1 cellular context compared by ENCODE assay signal in the genomic region with DNA sequence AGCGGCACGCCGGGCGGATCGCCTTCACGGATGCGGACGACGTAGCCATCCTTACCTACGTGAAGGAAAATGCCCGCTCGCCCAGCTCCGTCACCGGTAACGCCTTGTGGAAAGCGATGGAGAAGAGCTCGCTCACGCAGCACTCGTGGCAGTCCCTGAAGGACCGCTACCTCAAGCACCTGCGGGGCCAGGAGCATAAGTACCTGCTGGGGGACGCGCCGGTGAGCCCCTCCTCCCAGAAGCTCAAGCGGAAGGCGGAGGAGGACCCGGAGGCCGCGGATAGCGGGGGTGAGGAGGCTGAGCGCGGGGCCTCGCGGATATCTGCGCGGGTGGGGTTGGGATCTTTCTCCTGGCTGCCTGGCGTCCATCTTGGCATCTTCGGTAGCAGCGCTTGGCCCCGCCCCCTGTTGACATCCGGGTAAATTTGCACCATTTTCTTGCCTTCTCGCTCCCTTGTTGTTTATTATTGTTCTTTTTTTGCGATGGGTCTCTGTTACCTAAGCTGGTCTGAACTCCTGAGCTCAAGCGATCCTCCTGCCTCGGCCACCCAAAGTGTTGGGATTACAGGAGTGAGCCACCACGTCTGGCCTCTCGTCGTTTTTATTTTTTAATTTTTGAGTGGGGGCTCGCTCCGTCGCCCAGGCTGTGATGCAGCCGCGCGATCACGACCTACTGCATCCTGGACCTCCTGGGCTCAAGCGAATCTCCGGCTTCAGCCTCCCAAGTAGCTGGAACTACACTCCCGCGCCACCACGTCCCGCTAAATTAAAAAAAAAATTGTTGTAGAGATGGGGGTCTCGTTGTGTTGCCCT.
TF ChIP-seq lines count a peak whose summit lies in the region.

No MANE protein-coding gene starts in this region.

TF ChIP-seq in HepG2, 621 proteins besides CTCF, POLR2A, EP300 and RAD21 (continued from another document and continues in another):
- no peak for TF ChIP-seq TARDBP (CRISPR knock-in tag; IDR thresholded peaks at IDR 0.05)
- no peak; the same call in 1 of the 2 replicates for TF ChIP-seq ZNF776 (CRISPR knock-in tag; IDR thresholded peaks at IDR 0.05)
- TF ChIP-seq ZNF251 (CRISPR knock-in tag; IDR thresholded peaks at IDR 0.05): no peak
- TF ChIP-seq, protein P1, sequence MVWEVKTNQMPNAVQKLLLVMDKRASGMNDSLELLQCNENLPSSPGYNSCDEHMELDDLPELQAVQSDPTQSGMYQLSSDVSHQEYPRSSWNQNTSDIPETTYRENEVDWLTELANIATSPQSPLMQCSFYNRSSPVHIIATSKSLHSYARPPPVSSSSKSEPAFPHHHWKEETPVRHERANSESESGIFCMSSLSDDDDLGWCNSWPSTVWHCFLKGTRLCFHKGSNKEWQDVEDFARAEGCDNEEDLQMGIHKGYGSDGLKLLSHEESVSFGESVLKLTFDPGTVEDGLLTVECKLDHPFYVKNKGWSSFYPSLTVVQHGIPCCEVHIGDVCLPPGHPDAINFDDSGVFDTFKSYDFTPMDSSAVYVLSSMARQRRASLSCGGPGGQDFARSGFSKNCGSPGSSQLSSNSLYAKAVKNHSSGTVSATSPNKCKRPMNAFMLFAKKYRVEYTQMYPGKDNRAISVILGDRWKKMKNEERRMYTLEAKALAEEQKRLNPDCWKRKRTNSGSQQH (CRISPR knock-in tag; IDR thresholded peaks at IDR 0.05; ENCODE audit: low read depth): 0 out of 2 replicates have a peak, but pooled peaks have one; percentile 58
- TF ChIP-seq MED8 (CRISPR knock-in tag; IDR thresholded peaks at IDR 0.05; ENCODE audit: insufficient replicate concordance): no peak
- TF ChIP-seq, protein P2, sequence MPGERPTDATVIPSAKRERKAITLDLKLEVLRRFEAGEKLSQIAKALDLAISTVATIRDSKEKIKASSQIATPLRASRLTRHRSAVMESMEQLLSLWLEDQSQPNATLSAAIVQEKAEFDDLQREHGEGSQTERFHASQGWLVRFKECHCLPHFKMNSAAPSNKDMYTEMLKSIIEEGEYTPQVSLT (CRISPR knock-in tag; IDR thresholded peaks at IDR 0.05; ENCODE audit: borderline replicate concordance, low read depth): no peak
- TF ChIP-seq, protein P3, sequence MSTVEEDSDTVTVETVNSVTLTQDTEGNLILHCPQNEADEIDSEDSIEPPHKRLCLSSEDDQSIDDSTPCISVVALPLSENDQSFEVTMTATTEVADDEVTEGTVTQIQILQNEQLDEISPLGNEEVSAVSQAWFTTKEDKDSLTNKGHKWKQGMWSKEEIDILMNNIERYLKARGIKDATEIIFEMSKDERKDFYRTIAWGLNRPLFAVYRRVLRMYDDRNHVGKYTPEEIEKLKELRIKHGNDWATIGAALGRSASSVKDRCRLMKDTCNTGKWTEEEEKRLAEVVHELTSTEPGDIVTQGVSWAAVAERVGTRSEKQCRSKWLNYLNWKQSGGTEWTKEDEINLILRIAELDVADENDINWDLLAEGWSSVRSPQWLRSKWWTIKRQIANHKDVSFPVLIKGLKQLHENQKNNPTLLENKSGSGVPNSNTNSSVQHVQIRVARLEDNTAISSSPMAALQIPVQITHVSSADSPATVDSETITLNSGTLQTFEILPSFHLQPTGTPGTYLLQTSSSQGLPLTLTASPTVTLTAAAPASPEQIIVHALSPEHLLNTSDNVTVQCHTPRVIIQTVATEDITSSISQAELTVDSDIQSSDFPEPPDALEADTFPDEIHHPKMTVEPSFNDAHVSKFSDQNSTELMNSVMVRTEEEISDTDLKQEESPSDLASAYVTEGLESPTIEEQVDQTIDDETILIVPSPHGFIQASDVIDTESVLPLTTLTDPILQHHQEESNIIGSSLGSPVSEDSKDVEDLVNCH (CRISPR knock-in tag; IDR thresholded peaks at IDR 0.05): peak; percentile 96; the same call in 1 of the 2 replicates
- no peak for TF ChIP-seq SMAD9 (CRISPR knock-in tag; IDR thresholded peaks at IDR 0.05)
- TF ChIP-seq NFATC3 (CRISPR knock-in tag; IDR thresholded peaks at IDR 0.05): no peak
- no peak for TF ChIP-seq ZNF432 (CRISPR knock-in tag; IDR thresholded peaks at IDR 0.05; ENCODE audit: borderline replicate concordance)
- TF ChIP-seq REPIN1 (CRISPR knock-in tag; IDR thresholded peaks at IDR 0.05; ENCODE audit: borderline replicate concordance, low read depth): no peak
- TF ChIP-seq, protein P4, sequence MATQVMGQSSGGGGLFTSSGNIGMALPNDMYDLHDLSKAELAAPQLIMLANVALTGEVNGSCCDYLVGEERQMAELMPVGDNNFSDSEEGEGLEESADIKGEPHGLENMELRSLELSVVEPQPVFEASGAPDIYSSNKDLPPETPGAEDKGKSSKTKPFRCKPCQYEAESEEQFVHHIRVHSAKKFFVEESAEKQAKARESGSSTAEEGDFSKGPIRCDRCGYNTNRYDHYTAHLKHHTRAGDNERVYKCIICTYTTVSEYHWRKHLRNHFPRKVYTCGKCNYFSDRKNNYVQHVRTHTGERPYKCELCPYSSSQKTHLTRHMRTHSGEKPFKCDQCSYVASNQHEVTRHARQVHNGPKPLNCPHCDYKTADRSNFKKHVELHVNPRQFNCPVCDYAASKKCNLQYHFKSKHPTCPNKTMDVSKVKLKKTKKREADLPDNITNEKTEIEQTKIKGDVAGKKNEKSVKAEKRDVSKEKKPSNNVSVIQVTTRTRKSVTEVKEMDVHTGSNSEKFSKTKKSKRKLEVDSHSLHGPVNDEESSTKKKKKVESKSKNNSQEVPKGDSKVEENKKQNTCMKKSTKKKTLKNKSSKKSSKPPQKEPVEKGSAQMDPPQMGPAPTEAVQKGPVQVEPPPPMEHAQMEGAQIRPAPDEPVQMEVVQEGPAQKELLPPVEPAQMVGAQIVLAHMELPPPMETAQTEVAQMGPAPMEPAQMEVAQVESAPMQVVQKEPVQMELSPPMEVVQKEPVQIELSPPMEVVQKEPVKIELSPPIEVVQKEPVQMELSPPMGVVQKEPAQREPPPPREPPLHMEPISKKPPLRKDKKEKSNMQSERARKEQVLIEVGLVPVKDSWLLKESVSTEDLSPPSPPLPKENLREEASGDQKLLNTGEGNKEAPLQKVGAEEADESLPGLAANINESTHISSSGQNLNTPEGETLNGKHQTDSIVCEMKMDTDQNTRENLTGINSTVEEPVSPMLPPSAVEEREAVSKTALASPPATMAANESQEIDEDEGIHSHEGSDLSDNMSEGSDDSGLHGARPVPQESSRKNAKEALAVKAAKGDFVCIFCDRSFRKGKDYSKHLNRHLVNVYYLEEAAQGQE (IDR thresholded peaks at IDR 0.05; ENCODE audit: borderline replicate concordance in 1 of 2, low read depth in 1 of 2, low read length in 2 of 2): peak in 1 of 2 experiments; percentile 41; a peak in 1 of 4 replicates
- no peak for TF ChIP-seq MZF1 (CRISPR knock-in tag; IDR thresholded peaks at IDR 0.05; ENCODE audit: borderline replicate concordance)
- no peak; the same call in 1 of the 2 replicates for TF ChIP-seq HCFC1 (IDR thresholded peaks at IDR 0.05; ENCODE audit: low read depth, low read length)
- TF ChIP-seq ZNF615 (CRISPR knock-in tag; IDR thresholded peaks at IDR 0.05; ENCODE audit: borderline replicate concordance): no peak
- TF ChIP-seq ZNF232 (CRISPR knock-in tag; IDR thresholded peaks at IDR 0.05; ENCODE audit: borderline replicate concordance): no peak; the same call in 1 of the 2 replicates
- peak; percentile 51; the same call in 1 of the 2 replicates for TF ChIP-seq ETV6 (CRISPR knock-in tag; conservative IDR thresholded peaks at IDR 0.05)
- no peak for TF ChIP-seq ISL2 (CRISPR knock-in tag; IDR thresholded peaks at IDR 0.05)
- no peak for TF ChIP-seq ZNF17 (CRISPR knock-in tag; IDR thresholded peaks at IDR 0.05)
- TF ChIP-seq, protein P5, sequence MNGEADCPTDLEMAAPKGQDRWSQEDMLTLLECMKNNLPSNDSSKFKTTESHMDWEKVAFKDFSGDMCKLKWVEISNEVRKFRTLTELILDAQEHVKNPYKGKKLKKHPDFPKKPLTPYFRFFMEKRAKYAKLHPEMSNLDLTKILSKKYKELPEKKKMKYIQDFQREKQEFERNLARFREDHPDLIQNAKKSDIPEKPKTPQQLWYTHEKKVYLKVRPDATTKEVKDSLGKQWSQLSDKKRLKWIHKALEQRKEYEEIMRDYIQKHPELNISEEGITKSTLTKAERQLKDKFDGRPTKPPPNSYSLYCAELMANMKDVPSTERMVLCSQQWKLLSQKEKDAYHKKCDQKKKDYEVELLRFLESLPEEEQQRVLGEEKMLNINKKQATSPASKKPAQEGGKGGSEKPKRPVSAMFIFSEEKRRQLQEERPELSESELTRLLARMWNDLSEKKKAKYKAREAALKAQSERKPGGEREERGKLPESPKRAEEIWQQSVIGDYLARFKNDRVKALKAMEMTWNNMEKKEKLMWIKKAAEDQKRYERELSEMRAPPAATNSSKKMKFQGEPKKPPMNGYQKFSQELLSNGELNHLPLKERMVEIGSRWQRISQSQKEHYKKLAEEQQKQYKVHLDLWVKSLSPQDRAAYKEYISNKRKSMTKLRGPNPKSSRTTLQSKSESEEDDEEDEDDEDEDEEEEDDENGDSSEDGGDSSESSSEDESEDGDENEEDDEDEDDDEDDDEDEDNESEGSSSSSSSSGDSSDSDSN (CRISPR knock-in tag; IDR thresholded peaks at IDR 0.05): peak; percentile 85; the same call in 1 of the 2 replicates
- peak; percentile 2; the same call in 1 of the 2 replicates for TF ChIP-seq ELF4 (CRISPR knock-in tag; IDR thresholded peaks at IDR 0.05; ENCODE audit: borderline replicate concordance)
- TF ChIP-seq ZFP90 (CRISPR knock-in tag; IDR thresholded peaks at IDR 0.05; ENCODE audit: borderline replicate concordance): no peak
- no peak for TF ChIP-seq HNRNPL (IDR thresholded peaks at IDR 0.05; ENCODE audit: low read depth, low read length)
- TF ChIP-seq MATR3 (CRISPR knock-in tag; IDR thresholded peaks at IDR 0.05): no peak
- no peak for TF ChIP-seq ZNF230 (CRISPR knock-in tag; IDR thresholded peaks at IDR 0.05)
- TF ChIP-seq, protein P6, sequence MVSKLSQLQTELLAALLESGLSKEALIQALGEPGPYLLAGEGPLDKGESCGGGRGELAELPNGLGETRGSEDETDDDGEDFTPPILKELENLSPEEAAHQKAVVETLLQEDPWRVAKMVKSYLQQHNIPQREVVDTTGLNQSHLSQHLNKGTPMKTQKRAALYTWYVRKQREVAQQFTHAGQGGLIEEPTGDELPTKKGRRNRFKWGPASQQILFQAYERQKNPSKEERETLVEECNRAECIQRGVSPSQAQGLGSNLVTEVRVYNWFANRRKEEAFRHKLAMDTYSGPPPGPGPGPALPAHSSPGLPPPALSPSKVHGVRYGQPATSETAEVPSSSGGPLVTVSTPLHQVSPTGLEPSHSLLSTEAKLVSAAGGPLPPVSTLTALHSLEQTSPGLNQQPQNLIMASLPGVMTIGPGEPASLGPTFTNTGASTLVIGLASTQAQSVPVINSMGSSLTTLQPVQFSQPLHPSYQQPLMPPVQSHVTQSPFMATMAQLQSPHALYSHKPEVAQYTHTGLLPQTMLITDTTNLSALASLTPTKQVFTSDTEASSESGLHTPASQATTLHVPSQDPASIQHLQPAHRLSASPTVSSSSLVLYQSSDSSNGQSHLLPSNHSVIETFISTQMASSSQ (IDR thresholded peaks at IDR 0.05; ENCODE audit: low read depth): no peak
- TF ChIP-seq, protein P6 (CRISPR knock-in tag; IDR thresholded peaks at IDR 0.05; ENCODE audit: borderline replicate concordance): no peak
- no peak for TF ChIP-seq ZNF547 (CRISPR knock-in tag; IDR thresholded peaks at IDR 0.05)
- no peak for TF ChIP-seq FOSL1 (CRISPR knock-in tag; IDR thresholded peaks at IDR 0.05; ENCODE audit: borderline replicate concordance)
- TF ChIP-seq, protein P7, sequence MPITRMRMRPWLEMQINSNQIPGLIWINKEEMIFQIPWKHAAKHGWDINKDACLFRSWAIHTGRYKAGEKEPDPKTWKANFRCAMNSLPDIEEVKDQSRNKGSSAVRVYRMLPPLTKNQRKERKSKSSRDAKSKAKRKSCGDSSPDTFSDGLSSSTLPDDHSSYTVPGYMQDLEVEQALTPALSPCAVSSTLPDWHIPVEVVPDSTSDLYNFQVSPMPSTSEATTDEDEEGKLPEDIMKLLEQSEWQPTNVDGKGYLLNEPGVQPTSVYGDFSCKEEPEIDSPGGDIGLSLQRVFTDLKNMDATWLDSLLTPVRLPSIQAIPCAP (CRISPR knock-in tag; IDR thresholded peaks at IDR 0.05; ENCODE audit: low read depth): no peak
- TF ChIP-seq, protein P8, sequence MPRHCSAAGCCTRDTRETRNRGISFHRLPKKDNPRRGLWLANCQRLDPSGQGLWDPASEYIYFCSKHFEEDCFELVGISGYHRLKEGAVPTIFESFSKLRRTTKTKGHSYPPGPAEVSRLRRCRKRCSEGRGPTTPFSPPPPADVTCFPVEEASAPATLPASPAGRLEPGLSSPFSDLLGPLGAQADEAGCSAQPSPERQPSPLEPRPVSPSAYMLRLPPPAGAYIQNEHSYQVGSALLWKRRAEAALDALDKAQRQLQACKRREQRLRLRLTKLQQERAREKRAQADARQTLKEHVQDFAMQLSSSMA (CRISPR knock-in tag; IDR thresholded peaks at IDR 0.05): peak; percentile 44; the same call in 1 of the 2 replicates
- no peak for TF ChIP-seq ZNF10 (CRISPR knock-in tag; IDR thresholded peaks at IDR 0.05; ENCODE audit: borderline replicate concordance, low read depth)
- no peak; the same call in 1 of the 2 replicates for TF ChIP-seq ZNF30 (CRISPR knock-in tag; IDR thresholded peaks at IDR 0.05)
- TF ChIP-seq ZKSCAN5 (CRISPR knock-in tag; IDR thresholded peaks at IDR 0.05): no peak
- no peak for TF ChIP-seq FOSL2 (CRISPR knock-in tag; IDR thresholded peaks at IDR 0.05)
- no peak for TF ChIP-seq RAD51 (IDR thresholded peaks at IDR 0.05; ENCODE audit: borderline replicate concordance)
- peak; percentile 80; the same call in 1 of the 2 replicates for TF ChIP-seq EEA1 (CRISPR knock-in tag; IDR thresholded peaks at IDR 0.05; ENCODE audit: borderline replicate concordance)
- 0 out of 2 replicates have a peak, but pooled peaks have one; percentile 7 for TF ChIP-seq ZNF546 (CRISPR knock-in tag; conservative IDR thresholded peaks at IDR 0.05)
- TF ChIP-seq ZNF564 (CRISPR knock-in tag; IDR thresholded peaks at IDR 0.05): no peak
- TF ChIP-seq KLF9 (CRISPR knock-in tag; IDR thresholded peaks at IDR 0.05; ENCODE audit: low read depth): no peak
- no peak; the same call in 1 of the 2 replicates for TF ChIP-seq ZSCAN21 (CRISPR knock-in tag; IDR thresholded peaks at IDR 0.05; ENCODE audit: borderline replicate concordance)
- TF ChIP-seq ZSCAN25 (CRISPR knock-in tag; IDR thresholded peaks at IDR 0.05): no peak
- TF ChIP-seq SALL2 (CRISPR knock-in tag; IDR thresholded peaks at IDR 0.05): no peak
- TF ChIP-seq FOXP1 (IDR thresholded peaks at IDR 0.05): peak; percentile 41; the same call in 1 of the 2 replicates
- TF ChIP-seq FOXP1 (CRISPR knock-in tag; IDR thresholded peaks at IDR 0.05): peak; percentile 74
- no peak for TF ChIP-seq PITX1 (CRISPR knock-in tag; IDR thresholded peaks at IDR 0.05)
- no peak for TF ChIP-seq NCOA5 (CRISPR knock-in tag; IDR thresholded peaks at IDR 0.05)
- no peak for TF ChIP-seq SOX6 (IDR thresholded peaks at IDR 0.05)
- peak; percentile 46; the same call in 1 of the 2 replicates for TF ChIP-seq SOX6 (CRISPR knock-in tag; IDR thresholded peaks at IDR 0.05)
- no peak for TF ChIP-seq ZNF878 (CRISPR knock-in tag; IDR thresholded peaks at IDR 0.05)
- TF ChIP-seq ZBTB7B (CRISPR knock-in tag; IDR thresholded peaks at IDR 0.05): no peak
